In the genomic region with DNA sequence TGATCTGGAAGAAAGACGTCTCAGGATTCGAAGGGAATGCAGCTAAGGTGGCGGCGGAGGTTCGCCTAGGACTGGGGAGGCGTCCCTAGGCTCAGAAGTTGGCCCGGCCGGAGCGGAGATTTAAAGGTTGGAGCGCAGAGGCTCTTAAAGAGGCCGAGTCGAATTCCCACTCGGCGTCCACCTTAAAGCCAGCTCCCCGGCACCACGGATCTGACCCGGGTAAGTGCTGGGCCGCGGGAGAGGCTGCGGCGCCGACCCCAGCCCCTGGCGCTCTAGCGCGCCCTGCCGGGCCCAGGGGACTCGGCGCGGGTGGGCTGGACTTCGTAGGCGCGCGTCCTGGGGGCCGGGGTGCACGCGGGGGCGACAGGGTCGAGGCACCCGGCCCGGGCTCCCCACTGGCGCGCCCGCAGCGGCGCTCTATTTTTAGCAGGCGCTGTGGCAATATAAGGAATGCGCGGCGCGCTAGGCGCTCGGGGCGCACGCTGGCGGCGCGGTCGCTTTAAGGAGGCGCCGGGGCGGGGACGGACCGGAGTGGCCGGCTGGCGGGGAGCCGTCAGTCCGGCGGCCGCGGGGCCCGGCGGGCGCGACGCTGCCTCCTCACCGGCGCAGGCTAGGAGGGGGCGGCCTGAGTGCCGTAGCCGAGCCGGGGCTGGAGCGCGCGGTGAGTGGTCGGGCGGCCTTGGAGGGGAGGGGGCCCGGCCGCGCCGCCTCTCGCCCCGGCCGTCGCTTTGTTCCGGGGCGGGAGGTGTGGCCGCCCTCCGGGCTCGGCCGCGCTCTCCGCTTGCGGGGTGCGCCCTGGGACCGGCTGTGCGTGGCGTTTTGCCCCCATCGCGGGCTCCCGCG, we compare ENCODE assay signal across 8 cellular contexts. TPM values are rescaled to one million over a fixed set of nuclear protein-coding genes. Genes with fewer than 3 reads are reported as not detected.
DNase-seq lines count a peak whose midpoint lies in the region; ATAC-seq and TF ChIP-seq lines count a peak whose summit lies in the region.

A gene (plus strand): TSS at position 473 of the 843 bp plus-strand sequence. CDS start 24,305 bp downstream, outside the sequence.

- H3K4me1 ChIP-seq in mucosa of rectum (ENCODE audit: control insufficient read depth in 2 of 2, insufficient read depth in 2 of 2, low read length in 2 of 2) = peaks cover 0 to 3% of the 10 kb centered on the region in 2 donors
- no peaks in the 10 kb centered on the region for H3K4me1 ChIP-seq in testis

- H3K36me3 Mint-ChIP-seq in activated T-cell treated with anti-CD3 and anti-CD28 coated beads, Interleukin-2, amount 50 U/mL, for 72 hours (ENCODE audit: insufficient read depth in 2 of 2) = peaks cover 0 to 2% of the 10 kb centered on the region in 2 donors

- H3K9me3 Mint-ChIP-seq in activated T-cell treated with anti-CD3 and anti-CD28 coated beads, Interleukin-2, amount 50 U/mL, for 72 hours = peaks cover 0 to 2% of the 10 kb centered on the region in 2 donors

- peaks cover 38% of the 10 kb centered on the region for H3K27me3 Mint-ChIP-seq in activated T-cell treated with anti-CD3 and anti-CD28 coated beads, Interleukin-2, amount 50 U/mL, for 72 hours (ENCODE audit: low read depth)

- H3K27me3 ChIP-seq in mucosa of rectum (ENCODE audit: control insufficient read depth in 2 of 2, insufficient read depth in 2 of 2, low read length in 2 of 2) (peaks cover 9 to 13% of the 10 kb centered on the region in 2 donors), testis (no peaks in the 10 kb centered on the region)

- DNase-seq in A172 (ENCODE audit: low spot score) (peak; percentile 64), GM13976 (ENCODE audit: low spot score) (peak; percentile 47), NCI-H2227 (lab: John Stamatoyannopoulos, UW; ENCODE audit: unreplicated experiment) (peak; percentile 80), fibroblast of peridontal ligament (ENCODE audit: extremely low read depth) (peak; percentile 72), testis (peak; percentile 78)
- peak; percentile 51 to 55 for DNase-seq in activated T-cell treated with anti-CD3 and anti-CD28 coated beads, Interleukin-2, amount 50 U/mL, for 72 hours

- H3K9ac ChIP-seq in mucosa of rectum (ENCODE audit: low read depth in 1 of 2, low read length in 2 of 2) = peak within 1 kb of the TSS; percentile 51 to 60

- peak within 1 kb of the TSS; percentile 85 to 92 for H3K4me3 Mint-ChIP-seq in activated T-cell treated with anti-CD3 and anti-CD28 coated beads, Interleukin-2, amount 50 U/mL, for 72 hours

- H3K27ac ChIP-seq in mucosa of rectum (ENCODE audit: low read depth in 2 of 2, low read length in 2 of 2) (peak within 1 kb of the TSS; percentile 47 to 63), testis (peak within 1 kb of the TSS; percentile 74 to 96)

- TF ChIP-seq CTCF in GM13976 (IDR thresholded peaks at IDR 0.05; ENCODE audit: borderline replicate concordance, control extremely low read depth, extremely low read depth, insufficient read depth, missing control alignments) = peak; percentile 29
- peak in 1 of 3 experiments; percentile 2 for TF ChIP-seq CTCF in testis (IDR thresholded peaks at IDR 0.05)

- no peak for TF ChIP-seq POLR2A in testis (IDR thresholded peaks at IDR 0.05)

- H3K27ac Mint-ChIP-seq in activated T-cell treated with anti-CD3 and anti-CD28 coated beads, Interleukin-2, amount 50 U/mL, for 72 hours = no peak within 1 kb of the TSS

- intact Hi-C loops in testis (cut with DNase I; ENCODE audit: low total_unique reads) = loop anchor here (10.0 kb wide), 1 partner anchor 56 kb away; no protein-coding TSS in a partner anchor

- 0% methylated on average over 9 to 24 of the region's 111 CpGs for WGBS in testis, 2 donors

- H3K4me3 ChIP-seq in mucosa of rectum (ENCODE audit: low read length in 2 of 2) = peak within 1 kb of the TSS; percentile 75 to 77
- peak within 1 kb of the TSS; percentile 70 to 80 for H3K4me3 ChIP-seq in testis

- peaks cover 6% of the 10 kb centered on the region for H3K4me1 Mint-ChIP-seq in activated T-cell treated with anti-CD3 and anti-CD28 coated beads, Interleukin-2, amount 50 U/mL, for 72 hours (ENCODE audit: low read depth)

- no peaks in the 10 kb centered on the region for H3K36me3 ChIP-seq in mucosa of rectum (ENCODE audit: control insufficient read depth in 2 of 2, insufficient read depth in 2 of 2, low read length in 2 of 2)
- no peaks in the 10 kb centered on the region for H3K36me3 ChIP-seq in testis (ENCODE audit: low read depth, missing control alignments)

- in situ Hi-C loops in GM13976 (cut with MboI; ENCODE audit: low sequenced_read_pairs, unreplicated experiment) = no loop called here

- H3K9me3 ChIP-seq in mucosa of rectum (ENCODE audit: control insufficient read depth in 2 of 2, low read length in 2 of 2) (no peaks in the 10 kb centered on the region), testis (no peaks in the 10 kb centered on the region)

- ATAC-seq in activated T-cell treated with anti-CD3 and anti-CD28 coated beads, Interleukin-2, amount 50 U/mL, for 72 hours (replicated peaks in 1 of 2) = peak; percentile 85 to 88
- no peak for ATAC-seq in HG03159 (IDR thresholded peaks at IDR 0.05; ENCODE audit: unreplicated experiment)

RNA-seq across cellular contexts. Expression of the gene that starts here (rescaled TPM):
- total RNA-seq in A172 (2014; rRNA removed; shearing (Covaris generic)) = 32.7 and 72.2 TPM in 2 replicates
- under 1 TPM; 0.19 to 0.72 TPM for total RNA-seq in activated T-cell treated with anti-CD3 and anti-CD28 coated beads, Interleukin-2, amount 50 U/mL, for 72 hours
- 10 to 100 TPM; 21.7 to 35.7 TPM for total RNA-seq in testis
- 27.6 TPM for polyA plus RNA-seq in testis (ENCODE audit: insufficient read depth, low read depth, low replicate concordance)

Comparison
In these comparisons a context has a peak if more than half of its experiments do, and no peak if none do; other contexts are left out.
1. RNA of the gene that starts here (total RNA-seq): 32.7 to 72.2 TPM in A172 and 21.7 to 35.7 TPM in testis; 0.19 to 0.72 TPM in activated T-cell treated with anti-CD3 and anti-CD28 coated beads, Interleukin-2, amount 50 U/mL, for 72 hours; every median in the first group is over 10 times any median in the second.
2. Peak in DNase-seq and ATAC-seq in activated T-cell treated with anti-CD3 and anti-CD28 coated beads, Interleukin-2, amount 50 U/mL, for 72 hours; RNA of the gene not detected or under 1 TPM.
3. Peak in every context shown above with its lines, with median percentiles within 50 percentile points of each other: DNase-seq.